11 cellular contexts compared by ENCODE assay signal in genomic region chr11:65793144-65793581, GRCh38. TPM values are rescaled to one million over a fixed set of nuclear protein-coding genes. Genes with fewer than 3 reads are reported as not detected.
A peak's percentile ranks its signal among the peaks of the same experiment; 100 is the strongest.
DNase-seq lines count a peak whose midpoint lies in the region; ATAC-seq, FAIRE-seq and TF ChIP-seq lines count a peak whose summit lies in the region.
"Had no signal": no experiment of that assay in that cellular context is flagged by ENCODE, and none has a peak within 500 bp of the region (broad histone marks: within the 10 kb centered on the region; RNA-seq: fewer than 3 reads in every experiment).

No MANE protein-coding gene starts in this region.

- H2BK5ac ChIP-seq in H1 (ENCODE audit: low read depth, low read length): no peak overlapping the region

- no peak overlapping the region for H4K5ac ChIP-seq in H1 (ENCODE audit: insufficient read length, low read depth, low read length)

- TF ChIP-seq CTCF in LNCaP clone FGC (IDR thresholded peaks at IDR 0.05; ENCODE audit: control insufficient read depth, extremely low read depth, insufficient read depth): no peak
- TF ChIP-seq CTCF in H1 (IDR thresholded peaks at IDR 0.05; ENCODE audit: control extremely low read depth in 1 of 3, insufficient read depth in 1 of 3, low read depth in 1 of 3, low read length in 3 of 3): no peak

- H4K91ac ChIP-seq in H1 (replicated peaks; ENCODE audit: insufficient read length, low read length): no peak overlapping the region

- no peaks in the 10 kb centered on the region for H4K20me1 ChIP-seq in H1 (replicated peaks in 1 of 2; ENCODE audit: control insufficient read depth in 1 of 2, insufficient read depth in 2 of 2, low read length in 2 of 2)

- H3K4ac ChIP-seq in H1 (replicated peaks; ENCODE audit: insufficient read length, low read depth, low read length): no peak overlapping the region

- H3K36me3 ChIP-seq in H1 (ENCODE audit: control insufficient read depth in 2 of 4, insufficient read depth in 4 of 4, low read length in 3 of 4): peaks cover 0 to 3% (median 0%) of the 10 kb centered on the region in 4 experiments; a peak in 3 of 8 replicates

- H3K27ac ChIP-seq in H1 (ENCODE audit: low read depth, low read length) (no peak overlapping the region), skin epidermis (peak overlapping the region in 14 of 21 experiments; percentile 48 to 81 (median 73))

- TF ChIP-seq EP300 in H1 (IDR thresholded peaks at IDR 0.05; ENCODE audit: borderline replicate concordance in 1 of 2, low read depth in 2 of 2, low read length in 2 of 2): no peak

- H3K23me2 ChIP-seq in H1 (ENCODE audit: low read depth, low read length): no peaks in the 10 kb centered on the region; the same call in 1 of the 2 replicates

- no peak for TF ChIP-seq RAD21 in H1 (IDR thresholded peaks at IDR 0.05 in 1 of 2, conservative IDR thresholded peaks at IDR 0.05 in 1 of 2; ENCODE audit: low read depth in 2 of 2, low read length in 2 of 2)

- H2AK5ac ChIP-seq in H1 (ENCODE audit: low read depth, low read length): no peak overlapping the region

- H3K27me3 ChIP-seq in H1 (replicated peaks in 1 of 4; ENCODE audit: control insufficient read depth in 3 of 4, extremely low read depth in 1 of 4, insufficient read depth in 3 of 4, low read length in 3 of 4): peaks cover 0 to 10% (median 5%) of the 10 kb centered on the region in 4 experiments; a peak in 4 of 7 replicates

- no peak overlapping the region for H2BK15ac ChIP-seq in H1 (ENCODE audit: low read length)

- H2BK12ac ChIP-seq in H1 (ENCODE audit: low read depth, low read length): peak overlapping the region; percentile 70; the same call in 1 of the 2 replicates

- POLR2A ChIA-PET in H1 (lab: Charles Lee; ENCODE audit: partially characterized antibody): interaction anchor here (0.6 to 1.4 kb wide), 2 partner anchors 8 to 193 kb away, joined by 3 to 8 read pairs; no protein-coding TSS in a partner anchor

- no peak overlapping the region for H3K4me2 ChIP-seq in H1 (ENCODE audit: insufficient read depth in 1 of 2, low read depth in 2 of 2, low read length in 2 of 2)

- CTCF ChIA-PET in H1 (lab: Charles Lee; ENCODE audit: partially characterized antibody): interaction anchor here (0.6 to 12.7 kb wide), 13 partner anchors 8 to 106 kb away, joined by 3 to 128 read pairs (median 3); partner anchors contain the start of gene AP5B1

- no peak overlapping the region for H3K23ac ChIP-seq in H1 (ENCODE audit: insufficient read length)

- DNase-seq in LNCaP clone FGC (ENCODE audit: low read depth) (peak; percentile 76), NCI-H2196 treated with DMSO at 0.1 percent for 48 hours (lab: John Stamatoyannopoulos, UW; ENCODE audit: unreplicated experiment) (peak; percentile 80), H1 (ENCODE audit: low read depth in 1 of 2, low spot score in 2 of 2) (no peak), GM12892 (ENCODE audit: insufficient read length) (no peak)
- DNase-seq: anterior cingulate cortex, IMR-90, nephron progenitor cell had no signal

- ATAC-seq in HG03342 (IDR thresholded peaks at IDR 0.05; ENCODE audit: unreplicated experiment) (no peak), GM21529 (IDR thresholded peaks at IDR 0.05; ENCODE audit: unreplicated experiment) (no peak)

- H3K56ac ChIP-seq in H1 (replicated peaks; ENCODE audit: insufficient read length, low read depth, low read length): no peak overlapping the region

- H3K4me3 ChIP-seq in LNCaP clone FGC (ENCODE audit: low read depth, low read length): no peak overlapping the region
- H3K4me3 ChIP-seq in H1 (ENCODE audit: extremely low read depth in 1 of 4, insufficient read depth in 2 of 4, low read depth in 3 of 4, low read length in 4 of 4): no peak overlapping the region
- no peak overlapping the region for H3K4me3 ChIP-seq in skin epidermis

- 84% methylated on average over 15 of the region's 16 CpGs; no CpG with 5 or more reads in 1 of the 2 experiments for WGBS in H1 (ENCODE audit: extremely low coverage in 1 of 2, insufficient coverage in 1 of 2, insufficient read length in 1 of 2, insufficient replicate concordance in 2 of 2, low coverage in 1 of 2, low lambda C conversion rate in 2 of 2, missing lambda C conversion rate in 1 of 2), 2 experiments

- TF ChIP-seq POLR2A in H1 (IDR thresholded peaks at IDR 0.05; ENCODE audit: control extremely low read depth in 1 of 2, low read depth in 2 of 2, low read length in 2 of 2): no peak
- no peak for TF ChIP-seq POLR2A in GM12892 (IDR thresholded peaks at IDR 0.05; ENCODE audit: low read depth, low read length)

- no peak overlapping the region for H3K14ac ChIP-seq in H1 (ENCODE audit: insufficient read length)

- H3K4me1 ChIP-seq in H1 (replicated peaks in 1 of 4; ENCODE audit: control insufficient read depth in 3 of 4, insufficient read depth in 4 of 4, low read length in 3 of 4): peaks cover 14 to 33% (median 24%) of the 10 kb centered on the region in 4 experiments

- 0 out of 2 replicates have a peak, but pooled peaks cover 4% of the 10 kb centered on the region for H3K79me1 ChIP-seq in H1 (ENCODE audit: low read depth, low read length)

- FAIRE-seq in H1 (lab: Jason Lieb, UNC): no peak
- no peak for FAIRE-seq in GM12892 (lab: Jason Lieb, UNC)

- H3K9ac ChIP-seq in H1 (replicated peaks in 1 of 4; ENCODE audit: extremely low read depth in 1 of 4, low read depth in 3 of 4, low read length in 3 of 4): no peak overlapping the region

- H2BK120ac ChIP-seq in H1 (replicated peaks; ENCODE audit: low read depth, low read length): no peak overlapping the region

- no peaks in the 10 kb centered on the region for H3K79me2 ChIP-seq in H1 (ENCODE audit: control insufficient read depth in 1 of 2, insufficient read depth in 2 of 2, low read length in 2 of 2)

- H4K8ac ChIP-seq in H1 (ENCODE audit: extremely low read depth, insufficient read depth, low read length): peak overlapping the region; percentile 72; the same call in 1 of the 2 replicates

- H3K9me3 ChIP-seq in H1 (ENCODE audit: insufficient read depth in 2 of 2, low read depth in 1 of 2, low read length in 1 of 2): no peaks in the 10 kb centered on the region

- no peak overlapping the region for H2AFZ ChIP-seq in H1 (ENCODE audit: low read length)

- H2BK20ac ChIP-seq in H1 (ENCODE audit: low read length): no peak overlapping the region

- no peak overlapping the region; the same call in 1 of the 2 replicates for H3K18ac ChIP-seq in H1 (ENCODE audit: extremely low read depth, low read length)

TF ChIP-seq in H1, 55 proteins besides CTCF, POLR2A, EP300 and RAD21:
- TF ChIP-seq RBBP5 (IDR thresholded peaks at IDR 0.05; ENCODE audit: borderline replicate concordance, low read depth, low read length) (no peak), JUN (IDR thresholded peaks at IDR 0.05; ENCODE audit: low read depth, low read length) (no peak)
TF ChIP-seq in H1: peak in this region for 0.

RNA-seq across cellular contexts. Expression of gene OVOL1, which starts 6.3 kb away (rescaled TPM):
- 3.3 and 3.4 TPM in 2 replicates for total RNA-seq in H1 (2021; fragmentation: NEBNext Ultra II Directional; extraction: Animal tissue kit (Norgen Biotek cat#: 25700))
- polyA plus RNA-seq in H1 (2011; rRNA removed): 2.6 and 3.3 TPM in 2 replicates
- polyA plus RNA-seq in H1 (2011; cell fraction: cytosol; rRNA removed): 2.5 TPM
- 3.3 TPM for polyA plus RNA-seq in H1 (2011; cell fraction: nucleus; rRNA removed)
- 2.3 to 2.6 TPM (median 2.5 TPM) in 4 replicates for polyA plus RNA-seq in H1 (2012, experiment 1 of 2)
- polyA plus RNA-seq in H1 (2012, experiment 2 of 2): 3.8 TPM
- polyA plus RNA-seq in H1 (2013, experiment 1 of 2): 1.8 TPM
- 2.2 TPM for polyA plus RNA-seq in H1 (2013, experiment 2 of 2)
- 2.9 TPM in 2 replicates for polyA minus RNA-seq in H1 (2011; rRNA and poly(A)+ RNA removed)
- 1.4 TPM for polyA minus RNA-seq in H1 (2011; cell fraction: cytosol; rRNA and poly(A)+ RNA removed)
- polyA minus RNA-seq in H1 (2011; cell fraction: nucleus; rRNA and poly(A)+ RNA removed): 2.0 TPM
- 0.53 TPM for polyA plus RNA-seq in GM12892 (2012; ENCODE audit: missing spikeins)
- total RNA-seq: IMR-90, skeletal muscle tissue had no signal
- polyA plus RNA-seq: IMR-90 had no signal

RNA-seq across cellular contexts. Expression of gene AP5B1, which starts 12.4 kb away (rescaled TPM):
- total RNA-seq in H1 (2021; fragmentation: NEBNext Ultra II Directional; extraction: Animal tissue kit (Norgen Biotek cat#: 25700)): 9.9 and 10.0 TPM in 2 replicates
- 7.6 and 10.3 TPM in 2 replicates for polyA plus RNA-seq in H1 (2011; rRNA removed)
- polyA plus RNA-seq in H1 (2011; cell fraction: cytosol; rRNA removed): 6.2 TPM
- polyA plus RNA-seq in H1 (2011; cell fraction: nucleus; rRNA removed): 12.5 TPM
- 5.0 to 7.0 TPM (median 6.4 TPM) in 4 replicates for polyA plus RNA-seq in H1 (2012, experiment 1 of 2)
- polyA plus RNA-seq in H1 (2012, experiment 2 of 2): 6.4 TPM
- 4.2 TPM for polyA plus RNA-seq in H1 (2013, experiment 1 of 2)
- 4.2 TPM for polyA plus RNA-seq in H1 (2013, experiment 2 of 2)
- 8.5 and 8.6 TPM in 2 replicates for polyA minus RNA-seq in H1 (2011; rRNA and poly(A)+ RNA removed)
- 9.2 TPM for polyA minus RNA-seq in H1 (2011; cell fraction: cytosol; rRNA and poly(A)+ RNA removed)
- 10.7 TPM for polyA minus RNA-seq in H1 (2011; cell fraction: nucleus; rRNA and poly(A)+ RNA removed)
- polyA plus RNA-seq in GM12892 (2012; ENCODE audit: missing spikeins): 3.5 TPM

RNA-seq across cellular contexts. Expression of gene SNX32, which starts 40.6 kb away (rescaled TPM):
- 1.1 and 2.2 TPM in 2 replicates for total RNA-seq in H1 (2021; fragmentation: NEBNext Ultra II Directional; extraction: Animal tissue kit (Norgen Biotek cat#: 25700))
- 0.76 and 1.4 TPM in 2 replicates for polyA plus RNA-seq in H1 (2011; rRNA removed)
- polyA plus RNA-seq in H1 (2011; cell fraction: cytosol; rRNA removed): 0.96 TPM
- polyA plus RNA-seq in H1 (2011; cell fraction: nucleus; rRNA removed): 7.1 TPM
- 1.2 to 2.6 TPM (median 2.2 TPM) in 4 replicates for polyA plus RNA-seq in H1 (2012, experiment 1 of 2)
- 1.2 TPM for polyA plus RNA-seq in H1 (2012, experiment 2 of 2)
- 0.61 TPM for polyA plus RNA-seq in H1 (2013, experiment 1 of 2)
- 0.57 TPM for polyA plus RNA-seq in H1 (2013, experiment 2 of 2)
- 0.54 and 1.1 TPM in 2 replicates for polyA minus RNA-seq in H1 (2011; rRNA and poly(A)+ RNA removed)
- polyA minus RNA-seq in H1 (2011; cell fraction: cytosol; rRNA and poly(A)+ RNA removed): not detected
- polyA minus RNA-seq in H1 (2011; cell fraction: nucleus; rRNA and poly(A)+ RNA removed): 1.6 TPM
- polyA plus RNA-seq in GM12892 (2012; ENCODE audit: missing spikeins): 1.7 TPM

Comparison
In these comparisons a context has a peak if more than half of its experiments do, and no peak if none do; other contexts are left out.
1. DNase-seq: peak in LNCaP clone FGC (single experiment) and NCI-H2196 treated with DMSO at 0.1 percent for 48 hours (single experiment); none in H1 (0 of 2) and GM12892 (single experiment).